ENCODE assay signal across 1 cellular context in the genomic region with DNA sequence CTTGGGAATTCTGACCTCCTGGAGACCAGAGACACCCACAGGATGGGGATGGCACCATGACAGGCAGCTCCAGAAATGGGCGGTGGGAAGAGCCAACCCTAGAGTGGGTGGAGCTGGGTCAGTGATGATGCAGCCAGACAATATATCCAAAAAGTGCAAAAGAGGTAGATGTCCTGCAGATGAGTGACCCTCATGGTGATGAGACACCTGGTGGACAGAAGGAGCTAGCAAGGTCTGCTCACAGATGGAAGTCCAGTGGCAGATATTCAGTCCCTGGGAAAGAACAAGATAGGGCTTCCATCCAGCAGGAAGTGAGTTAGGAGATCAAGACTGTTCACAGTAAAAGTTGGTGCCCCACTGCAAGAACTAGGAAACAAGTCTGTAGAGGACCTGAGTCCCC.
TF ChIP-seq lines count a peak whose summit lies in the region.

No MANE protein-coding gene starts in this region.

TF ChIP-seq in H1, 55 proteins besides CTCF, POLR2A, EP300 and RAD21:
- no peak for TF ChIP-seq RFX5 (IDR thresholded peaks at IDR 0.05; ENCODE audit: borderline replicate concordance, low read depth, low read length)
- TF ChIP-seq, protein P1, sequence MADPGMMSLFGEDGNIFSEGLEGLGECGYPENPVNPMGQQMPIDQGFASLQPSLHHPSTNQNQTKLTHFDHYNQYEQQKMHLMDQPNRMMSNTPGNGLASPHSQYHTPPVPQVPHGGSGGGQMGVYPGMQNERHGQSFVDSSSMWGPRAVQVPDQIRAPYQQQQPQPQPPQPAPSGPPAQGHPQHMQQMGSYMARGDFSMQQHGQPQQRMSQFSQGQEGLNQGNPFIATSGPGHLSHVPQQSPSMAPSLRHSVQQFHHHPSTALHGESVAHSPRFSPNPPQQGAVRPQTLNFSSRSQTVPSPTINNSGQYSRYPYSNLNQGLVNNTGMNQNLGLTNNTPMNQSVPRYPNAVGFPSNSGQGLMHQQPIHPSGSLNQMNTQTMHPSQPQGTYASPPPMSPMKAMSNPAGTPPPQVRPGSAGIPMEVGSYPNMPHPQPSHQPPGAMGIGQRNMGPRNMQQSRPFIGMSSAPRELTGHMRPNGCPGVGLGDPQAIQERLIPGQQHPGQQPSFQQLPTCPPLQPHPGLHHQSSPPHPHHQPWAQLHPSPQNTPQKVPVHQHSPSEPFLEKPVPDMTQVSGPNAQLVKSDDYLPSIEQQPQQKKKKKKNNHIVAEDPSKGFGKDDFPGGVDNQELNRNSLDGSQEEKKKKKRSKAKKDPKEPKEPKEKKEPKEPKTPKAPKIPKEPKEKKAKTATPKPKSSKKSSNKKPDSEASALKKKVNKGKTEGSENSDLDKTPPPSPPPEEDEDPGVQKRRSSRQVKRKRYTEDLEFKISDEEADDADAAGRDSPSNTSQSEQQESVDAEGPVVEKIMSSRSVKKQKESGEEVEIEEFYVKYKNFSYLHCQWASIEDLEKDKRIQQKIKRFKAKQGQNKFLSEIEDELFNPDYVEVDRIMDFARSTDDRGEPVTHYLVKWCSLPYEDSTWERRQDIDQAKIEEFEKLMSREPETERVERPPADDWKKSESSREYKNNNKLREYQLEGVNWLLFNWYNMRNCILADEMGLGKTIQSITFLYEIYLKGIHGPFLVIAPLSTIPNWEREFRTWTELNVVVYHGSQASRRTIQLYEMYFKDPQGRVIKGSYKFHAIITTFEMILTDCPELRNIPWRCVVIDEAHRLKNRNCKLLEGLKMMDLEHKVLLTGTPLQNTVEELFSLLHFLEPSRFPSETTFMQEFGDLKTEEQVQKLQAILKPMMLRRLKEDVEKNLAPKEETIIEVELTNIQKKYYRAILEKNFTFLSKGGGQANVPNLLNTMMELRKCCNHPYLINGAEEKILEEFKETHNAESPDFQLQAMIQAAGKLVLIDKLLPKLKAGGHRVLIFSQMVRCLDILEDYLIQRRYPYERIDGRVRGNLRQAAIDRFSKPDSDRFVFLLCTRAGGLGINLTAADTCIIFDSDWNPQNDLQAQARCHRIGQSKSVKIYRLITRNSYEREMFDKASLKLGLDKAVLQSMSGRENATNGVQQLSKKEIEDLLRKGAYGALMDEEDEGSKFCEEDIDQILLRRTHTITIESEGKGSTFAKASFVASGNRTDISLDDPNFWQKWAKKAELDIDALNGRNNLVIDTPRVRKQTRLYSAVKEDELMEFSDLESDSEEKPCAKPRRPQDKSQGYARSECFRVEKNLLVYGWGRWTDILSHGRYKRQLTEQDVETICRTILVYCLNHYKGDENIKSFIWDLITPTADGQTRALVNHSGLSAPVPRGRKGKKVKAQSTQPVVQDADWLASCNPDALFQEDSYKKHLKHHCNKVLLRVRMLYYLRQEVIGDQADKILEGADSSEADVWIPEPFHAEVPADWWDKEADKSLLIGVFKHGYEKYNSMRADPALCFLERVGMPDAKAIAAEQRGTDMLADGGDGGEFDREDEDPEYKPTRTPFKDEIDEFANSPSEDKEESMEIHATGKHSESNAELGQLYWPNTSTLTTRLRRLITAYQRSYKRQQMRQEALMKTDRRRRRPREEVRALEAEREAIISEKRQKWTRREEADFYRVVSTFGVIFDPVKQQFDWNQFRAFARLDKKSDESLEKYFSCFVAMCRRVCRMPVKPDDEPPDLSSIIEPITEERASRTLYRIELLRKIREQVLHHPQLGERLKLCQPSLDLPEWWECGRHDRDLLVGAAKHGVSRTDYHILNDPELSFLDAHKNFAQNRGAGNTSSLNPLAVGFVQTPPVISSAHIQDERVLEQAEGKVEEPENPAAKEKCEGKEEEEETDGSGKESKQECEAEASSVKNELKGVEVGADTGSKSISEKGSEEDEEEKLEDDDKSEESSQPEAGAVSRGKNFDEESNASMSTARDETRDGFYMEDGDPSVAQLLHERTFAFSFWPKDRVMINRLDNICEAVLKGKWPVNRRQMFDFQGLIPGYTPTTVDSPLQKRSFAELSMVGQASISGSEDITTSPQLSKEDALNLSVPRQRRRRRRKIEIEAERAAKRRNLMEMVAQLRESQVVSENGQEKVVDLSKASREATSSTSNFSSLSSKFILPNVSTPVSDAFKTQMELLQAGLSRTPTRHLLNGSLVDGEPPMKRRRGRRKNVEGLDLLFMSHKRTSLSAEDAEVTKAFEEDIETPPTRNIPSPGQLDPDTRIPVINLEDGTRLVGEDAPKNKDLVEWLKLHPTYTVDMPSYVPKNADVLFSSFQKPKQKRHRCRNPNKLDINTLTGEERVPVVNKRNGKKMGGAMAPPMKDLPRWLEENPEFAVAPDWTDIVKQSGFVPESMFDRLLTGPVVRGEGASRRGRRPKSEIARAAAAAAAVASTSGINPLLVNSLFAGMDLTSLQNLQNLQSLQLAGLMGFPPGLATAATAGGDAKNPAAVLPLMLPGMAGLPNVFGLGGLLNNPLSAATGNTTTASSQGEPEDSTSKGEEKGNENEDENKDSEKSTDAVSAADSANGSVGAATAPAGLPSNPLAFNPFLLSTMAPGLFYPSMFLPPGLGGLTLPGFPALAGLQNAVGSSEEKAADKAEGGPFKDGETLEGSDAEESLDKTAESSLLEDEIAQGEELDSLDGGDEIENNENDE (IDR thresholded peaks at IDR 0.05; ENCODE audit: insufficient replicate concordance, low read length) = no peak
- no peak for TF ChIP-seq CTBP2 (IDR thresholded peaks at IDR 0.05; ENCODE audit: borderline replicate concordance, insufficient read depth, insufficient read length, low read length)
- TF ChIP-seq EGR1 (IDR thresholded peaks at IDR 0.05; ENCODE audit: borderline replicate concordance, low read depth, low read length) = no peak
- TF ChIP-seq POLR2AphosphoS5 (IDR thresholded peaks at IDR 0.05; ENCODE audit: low read depth, low read length) = no peak
- TF ChIP-seq NANOG (IDR thresholded peaks at IDR 0.05; ENCODE audit: insufficient read depth, low read depth, low read length, poor library complexity, severe bottlenecking) = no peak
- TF ChIP-seq TBP (IDR thresholded peaks at IDR 0.05; ENCODE audit: low read depth, low read length) = no peak
- no peak for TF ChIP-seq SIRT6 (IDR thresholded peaks at IDR 0.05; ENCODE audit: low read length)
- no peak for TF ChIP-seq MAX (IDR thresholded peaks at IDR 0.05)
- TF ChIP-seq CREB1 (IDR thresholded peaks at IDR 0.05) = no peak
TF ChIP-seq in H1: peak in this region for 0.
